1 cellular context compared by ENCODE assay signal in genomic region chr20:36210561-36210960, GRCh38.
TF ChIP-seq lines count a peak whose summit lies in the region.

No MANE protein-coding gene starts in this region.

TF ChIP-seq in HepG2, 621 proteins besides CTCF, POLR2A, EP300 and RAD21 (continued from another document):
- TF ChIP-seq, protein P1, sequence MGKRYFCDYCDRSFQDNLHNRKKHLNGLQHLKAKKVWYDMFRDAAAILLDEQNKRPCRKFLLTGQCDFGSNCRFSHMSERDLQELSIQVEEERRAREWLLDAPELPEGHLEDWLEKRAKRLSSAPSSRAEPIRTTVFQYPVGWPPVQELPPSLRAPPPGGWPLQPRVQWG (CRISPR knock-in tag; IDR thresholded peaks at IDR 0.05; ENCODE audit: borderline replicate concordance, low read depth): no peak
- TF ChIP-seq ZNF580 (CRISPR knock-in tag; IDR thresholded peaks at IDR 0.05; ENCODE audit: borderline replicate concordance, low read depth) (no peak), ZNF572 (CRISPR knock-in tag; IDR thresholded peaks at IDR 0.05) (0 out of 2 replicates have a peak, but pooled peaks have one; percentile 41), ZBTB49 (CRISPR knock-in tag; IDR thresholded peaks at IDR 0.05; ENCODE audit: borderline replicate concordance) (no peak), ZNF275 (CRISPR knock-in tag; IDR thresholded peaks at IDR 0.05; ENCODE audit: borderline replicate concordance) (no peak)
TF ChIP-seq in HepG2: peak in this region for 2.
